In the genomic region with DNA sequence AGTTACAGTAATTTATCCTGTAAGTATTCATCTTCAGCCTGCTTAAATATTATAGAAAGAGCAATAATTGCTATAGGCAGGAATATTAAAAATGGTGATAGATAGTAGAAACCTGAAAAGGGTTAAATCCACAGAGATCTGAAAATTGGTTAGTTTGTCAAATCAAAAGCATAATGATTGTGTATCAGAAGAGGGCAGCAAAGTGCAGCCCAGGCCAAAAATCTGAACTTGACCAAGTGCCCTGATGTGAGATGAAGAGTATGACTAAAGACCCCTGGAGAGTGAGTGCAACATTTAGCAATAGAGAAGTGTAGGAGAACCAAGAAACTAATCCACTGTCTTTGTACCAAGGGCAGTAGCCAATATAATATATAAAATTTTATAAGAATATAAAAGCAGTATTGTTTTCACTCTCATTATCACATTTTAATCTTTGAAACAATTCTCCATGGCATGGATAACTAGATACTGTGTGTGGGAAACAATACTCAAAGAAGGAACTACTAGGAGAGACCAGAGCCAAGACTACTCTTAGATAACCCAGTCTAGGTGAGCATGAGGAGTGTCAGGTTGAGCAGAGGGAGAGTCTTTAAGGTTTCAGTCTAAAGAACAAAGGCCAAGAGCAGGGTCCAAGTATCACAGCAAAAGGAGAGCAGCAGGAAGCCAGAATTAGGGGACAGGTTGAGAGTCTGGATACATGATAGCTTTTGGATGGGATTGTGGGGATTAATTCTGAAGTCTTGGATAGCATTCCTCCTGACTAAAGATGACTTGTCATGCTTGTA, we compare ENCODE assay signal across 2 cellular contexts.
TF ChIP-seq lines count a peak whose summit lies in the region.

No MANE protein-coding gene starts in this region.

TF ChIP-seq in Ishikawa, 13 proteins besides CTCF, POLR2A, EP300 and RAD21 (continued from another document):
- TF ChIP-seq, protein P1, sequence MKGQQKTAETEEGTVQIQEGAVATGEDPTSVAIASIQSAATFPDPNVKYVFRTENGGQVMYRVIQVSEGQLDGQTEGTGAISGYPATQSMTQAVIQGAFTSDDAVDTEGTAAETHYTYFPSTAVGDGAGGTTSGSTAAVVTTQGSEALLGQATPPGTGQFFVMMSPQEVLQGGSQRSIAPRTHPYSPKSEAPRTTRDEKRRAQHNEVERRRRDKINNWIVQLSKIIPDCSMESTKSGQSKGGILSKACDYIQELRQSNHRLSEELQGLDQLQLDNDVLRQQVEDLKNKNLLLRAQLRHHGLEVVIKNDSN (IDR thresholded peaks at IDR 0.05) = no peak
- TF ChIP-seq ZBTB7A (IDR thresholded peaks at IDR 0.05; ENCODE audit: low read depth) = no peak
- TF ChIP-seq TCF12 (IDR thresholded peaks at IDR 0.05; ENCODE audit: low read depth) = no peak
- TF ChIP-seq FOXM1 (IDR thresholded peaks at IDR 0.05; ENCODE audit: borderline replicate concordance, low read depth) = no peak
- no peak for TF ChIP-seq EGR1 (IDR thresholded peaks at IDR 0.05)
- no peak for TF ChIP-seq TEAD4 (IDR thresholded peaks at IDR 0.05)
- TF ChIP-seq, protein P2, sequence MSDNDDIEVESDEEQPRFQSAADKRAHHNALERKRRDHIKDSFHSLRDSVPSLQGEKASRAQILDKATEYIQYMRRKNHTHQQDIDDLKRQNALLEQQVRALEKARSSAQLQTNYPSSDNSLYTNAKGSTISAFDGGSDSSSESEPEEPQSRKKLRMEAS (IDR thresholded peaks at IDR 0.05) = no peak
- no peak for TF ChIP-seq TAF1 (IDR thresholded peaks at IDR 0.05; ENCODE audit: low read depth)
- no peak for TF ChIP-seq YY1 (IDR thresholded peaks at IDR 0.05; ENCODE audit: low read depth)
- TF ChIP-seq NFIC (IDR thresholded peaks at IDR 0.05) = no peak
- TF ChIP-seq, protein P3, sequence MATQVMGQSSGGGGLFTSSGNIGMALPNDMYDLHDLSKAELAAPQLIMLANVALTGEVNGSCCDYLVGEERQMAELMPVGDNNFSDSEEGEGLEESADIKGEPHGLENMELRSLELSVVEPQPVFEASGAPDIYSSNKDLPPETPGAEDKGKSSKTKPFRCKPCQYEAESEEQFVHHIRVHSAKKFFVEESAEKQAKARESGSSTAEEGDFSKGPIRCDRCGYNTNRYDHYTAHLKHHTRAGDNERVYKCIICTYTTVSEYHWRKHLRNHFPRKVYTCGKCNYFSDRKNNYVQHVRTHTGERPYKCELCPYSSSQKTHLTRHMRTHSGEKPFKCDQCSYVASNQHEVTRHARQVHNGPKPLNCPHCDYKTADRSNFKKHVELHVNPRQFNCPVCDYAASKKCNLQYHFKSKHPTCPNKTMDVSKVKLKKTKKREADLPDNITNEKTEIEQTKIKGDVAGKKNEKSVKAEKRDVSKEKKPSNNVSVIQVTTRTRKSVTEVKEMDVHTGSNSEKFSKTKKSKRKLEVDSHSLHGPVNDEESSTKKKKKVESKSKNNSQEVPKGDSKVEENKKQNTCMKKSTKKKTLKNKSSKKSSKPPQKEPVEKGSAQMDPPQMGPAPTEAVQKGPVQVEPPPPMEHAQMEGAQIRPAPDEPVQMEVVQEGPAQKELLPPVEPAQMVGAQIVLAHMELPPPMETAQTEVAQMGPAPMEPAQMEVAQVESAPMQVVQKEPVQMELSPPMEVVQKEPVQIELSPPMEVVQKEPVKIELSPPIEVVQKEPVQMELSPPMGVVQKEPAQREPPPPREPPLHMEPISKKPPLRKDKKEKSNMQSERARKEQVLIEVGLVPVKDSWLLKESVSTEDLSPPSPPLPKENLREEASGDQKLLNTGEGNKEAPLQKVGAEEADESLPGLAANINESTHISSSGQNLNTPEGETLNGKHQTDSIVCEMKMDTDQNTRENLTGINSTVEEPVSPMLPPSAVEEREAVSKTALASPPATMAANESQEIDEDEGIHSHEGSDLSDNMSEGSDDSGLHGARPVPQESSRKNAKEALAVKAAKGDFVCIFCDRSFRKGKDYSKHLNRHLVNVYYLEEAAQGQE (IDR thresholded peaks at IDR 0.05; ENCODE audit: low read depth) = no peak
- TF ChIP-seq CEBPB (IDR thresholded peaks at IDR 0.05) = no peak

TF ChIP-seq in H1, 55 proteins besides CTCF, POLR2A, EP300 and RAD21 (continued from another document):
- TF ChIP-seq SAP30 (IDR thresholded peaks at IDR 0.05; ENCODE audit: insufficient read depth, insufficient replicate concordance, low read length) (no peak), RXRA (IDR thresholded peaks at IDR 0.05; ENCODE audit: insufficient read depth, low read depth, low read length) (no peak), SRF (IDR thresholded peaks at IDR 0.05; ENCODE audit: low read depth, low read length) (no peak), MAFK (IDR thresholded peaks at IDR 0.05; ENCODE audit: low read depth, low read length) (no peak), CBX8 (IDR thresholded peaks at IDR 0.05; ENCODE audit: borderline replicate concordance, low read depth, low read length) (no peak), EZH2 (IDR thresholded peaks at IDR 0.05; ENCODE audit: low read depth, low read length, severe bottlenecking) (no peak), HDAC6 (IDR thresholded peaks at IDR 0.05; ENCODE audit: low read depth, low read length) (no peak), BCL11A (IDR thresholded peaks at IDR 0.05; ENCODE audit: low read depth in 2 of 2, low read length in 2 of 2) (no peak), NRF1 (IDR thresholded peaks at IDR 0.05; ENCODE audit: low read depth, low read length) (no peak), SP2 (IDR thresholded peaks at IDR 0.05; ENCODE audit: low read length) (no peak), CBX5 (IDR thresholded peaks at IDR 0.05; ENCODE audit: low read depth, low read length) (no peak)
- TF ChIP-seq, protein P2 (IDR thresholded peaks at IDR 0.05) = no peak
- TF ChIP-seq, protein P4, sequence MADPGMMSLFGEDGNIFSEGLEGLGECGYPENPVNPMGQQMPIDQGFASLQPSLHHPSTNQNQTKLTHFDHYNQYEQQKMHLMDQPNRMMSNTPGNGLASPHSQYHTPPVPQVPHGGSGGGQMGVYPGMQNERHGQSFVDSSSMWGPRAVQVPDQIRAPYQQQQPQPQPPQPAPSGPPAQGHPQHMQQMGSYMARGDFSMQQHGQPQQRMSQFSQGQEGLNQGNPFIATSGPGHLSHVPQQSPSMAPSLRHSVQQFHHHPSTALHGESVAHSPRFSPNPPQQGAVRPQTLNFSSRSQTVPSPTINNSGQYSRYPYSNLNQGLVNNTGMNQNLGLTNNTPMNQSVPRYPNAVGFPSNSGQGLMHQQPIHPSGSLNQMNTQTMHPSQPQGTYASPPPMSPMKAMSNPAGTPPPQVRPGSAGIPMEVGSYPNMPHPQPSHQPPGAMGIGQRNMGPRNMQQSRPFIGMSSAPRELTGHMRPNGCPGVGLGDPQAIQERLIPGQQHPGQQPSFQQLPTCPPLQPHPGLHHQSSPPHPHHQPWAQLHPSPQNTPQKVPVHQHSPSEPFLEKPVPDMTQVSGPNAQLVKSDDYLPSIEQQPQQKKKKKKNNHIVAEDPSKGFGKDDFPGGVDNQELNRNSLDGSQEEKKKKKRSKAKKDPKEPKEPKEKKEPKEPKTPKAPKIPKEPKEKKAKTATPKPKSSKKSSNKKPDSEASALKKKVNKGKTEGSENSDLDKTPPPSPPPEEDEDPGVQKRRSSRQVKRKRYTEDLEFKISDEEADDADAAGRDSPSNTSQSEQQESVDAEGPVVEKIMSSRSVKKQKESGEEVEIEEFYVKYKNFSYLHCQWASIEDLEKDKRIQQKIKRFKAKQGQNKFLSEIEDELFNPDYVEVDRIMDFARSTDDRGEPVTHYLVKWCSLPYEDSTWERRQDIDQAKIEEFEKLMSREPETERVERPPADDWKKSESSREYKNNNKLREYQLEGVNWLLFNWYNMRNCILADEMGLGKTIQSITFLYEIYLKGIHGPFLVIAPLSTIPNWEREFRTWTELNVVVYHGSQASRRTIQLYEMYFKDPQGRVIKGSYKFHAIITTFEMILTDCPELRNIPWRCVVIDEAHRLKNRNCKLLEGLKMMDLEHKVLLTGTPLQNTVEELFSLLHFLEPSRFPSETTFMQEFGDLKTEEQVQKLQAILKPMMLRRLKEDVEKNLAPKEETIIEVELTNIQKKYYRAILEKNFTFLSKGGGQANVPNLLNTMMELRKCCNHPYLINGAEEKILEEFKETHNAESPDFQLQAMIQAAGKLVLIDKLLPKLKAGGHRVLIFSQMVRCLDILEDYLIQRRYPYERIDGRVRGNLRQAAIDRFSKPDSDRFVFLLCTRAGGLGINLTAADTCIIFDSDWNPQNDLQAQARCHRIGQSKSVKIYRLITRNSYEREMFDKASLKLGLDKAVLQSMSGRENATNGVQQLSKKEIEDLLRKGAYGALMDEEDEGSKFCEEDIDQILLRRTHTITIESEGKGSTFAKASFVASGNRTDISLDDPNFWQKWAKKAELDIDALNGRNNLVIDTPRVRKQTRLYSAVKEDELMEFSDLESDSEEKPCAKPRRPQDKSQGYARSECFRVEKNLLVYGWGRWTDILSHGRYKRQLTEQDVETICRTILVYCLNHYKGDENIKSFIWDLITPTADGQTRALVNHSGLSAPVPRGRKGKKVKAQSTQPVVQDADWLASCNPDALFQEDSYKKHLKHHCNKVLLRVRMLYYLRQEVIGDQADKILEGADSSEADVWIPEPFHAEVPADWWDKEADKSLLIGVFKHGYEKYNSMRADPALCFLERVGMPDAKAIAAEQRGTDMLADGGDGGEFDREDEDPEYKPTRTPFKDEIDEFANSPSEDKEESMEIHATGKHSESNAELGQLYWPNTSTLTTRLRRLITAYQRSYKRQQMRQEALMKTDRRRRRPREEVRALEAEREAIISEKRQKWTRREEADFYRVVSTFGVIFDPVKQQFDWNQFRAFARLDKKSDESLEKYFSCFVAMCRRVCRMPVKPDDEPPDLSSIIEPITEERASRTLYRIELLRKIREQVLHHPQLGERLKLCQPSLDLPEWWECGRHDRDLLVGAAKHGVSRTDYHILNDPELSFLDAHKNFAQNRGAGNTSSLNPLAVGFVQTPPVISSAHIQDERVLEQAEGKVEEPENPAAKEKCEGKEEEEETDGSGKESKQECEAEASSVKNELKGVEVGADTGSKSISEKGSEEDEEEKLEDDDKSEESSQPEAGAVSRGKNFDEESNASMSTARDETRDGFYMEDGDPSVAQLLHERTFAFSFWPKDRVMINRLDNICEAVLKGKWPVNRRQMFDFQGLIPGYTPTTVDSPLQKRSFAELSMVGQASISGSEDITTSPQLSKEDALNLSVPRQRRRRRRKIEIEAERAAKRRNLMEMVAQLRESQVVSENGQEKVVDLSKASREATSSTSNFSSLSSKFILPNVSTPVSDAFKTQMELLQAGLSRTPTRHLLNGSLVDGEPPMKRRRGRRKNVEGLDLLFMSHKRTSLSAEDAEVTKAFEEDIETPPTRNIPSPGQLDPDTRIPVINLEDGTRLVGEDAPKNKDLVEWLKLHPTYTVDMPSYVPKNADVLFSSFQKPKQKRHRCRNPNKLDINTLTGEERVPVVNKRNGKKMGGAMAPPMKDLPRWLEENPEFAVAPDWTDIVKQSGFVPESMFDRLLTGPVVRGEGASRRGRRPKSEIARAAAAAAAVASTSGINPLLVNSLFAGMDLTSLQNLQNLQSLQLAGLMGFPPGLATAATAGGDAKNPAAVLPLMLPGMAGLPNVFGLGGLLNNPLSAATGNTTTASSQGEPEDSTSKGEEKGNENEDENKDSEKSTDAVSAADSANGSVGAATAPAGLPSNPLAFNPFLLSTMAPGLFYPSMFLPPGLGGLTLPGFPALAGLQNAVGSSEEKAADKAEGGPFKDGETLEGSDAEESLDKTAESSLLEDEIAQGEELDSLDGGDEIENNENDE (IDR thresholded peaks at IDR 0.05; ENCODE audit: insufficient replicate concordance, low read length) = no peak
